In genomic region chr12:121448771-121449315, GRCh38 we compare ENCODE assay signal across 9 cellular contexts.
"Had no signal": no experiment of that assay in that cellular context is flagged by ENCODE, and none has a peak within 500 bp of the region (broad histone marks: within the 10 kb centered on the region; RNA-seq: fewer than 3 reads in every experiment).

No MANE protein-coding gene starts in this region.

- ATAC-seq: activated T-helper 17 cell treated with anti-CD3 and anti-CD28 coated beads, Interleukin-2, amount 50 U/mL, for 72 hours; gastroesophageal sphincter; pancreas had no signal

- H3K9me3 ChIP-seq: gastroesophageal sphincter, pancreas, tibial artery had no signal

- H3K27ac Mint-ChIP-seq: activated T-helper 17 cell treated with anti-CD3 and anti-CD28 coated beads, Interleukin-2, amount 50 U/mL, for 72 hours; T-helper 2 cell treated with Interferon-gamma antibody and Interleukin-4, amounts not matched to agents 5 μg/mL and 100 μg/mL, for 36 hours had no signal

- H3K9me3 Mint-ChIP-seq: activated T-helper 17 cell treated with anti-CD3 and anti-CD28 coated beads, Interleukin-2, amount 50 U/mL, for 72 hours; T-helper 2 cell treated with Interferon-gamma antibody and Interleukin-4, amounts not matched to agents 5 μg/mL and 100 μg/mL, for 36 hours had no signal

- H3K4me3 Mint-ChIP-seq: activated T-helper 17 cell treated with anti-CD3 and anti-CD28 coated beads, Interleukin-2, amount 50 U/mL, for 72 hours; T-helper 2 cell treated with Interferon-gamma antibody and Interleukin-4, amounts not matched to agents 5 μg/mL and 100 μg/mL, for 36 hours had no signal

- H3K4me1 ChIP-seq: pancreas had no signal

- H3K27me3 Mint-ChIP-seq: activated T-helper 17 cell treated with anti-CD3 and anti-CD28 coated beads, Interleukin-2, amount 50 U/mL, for 72 hours had no signal

- H3K27ac ChIP-seq: gastroesophageal sphincter, pancreas, tibial artery had no signal

- DNase-seq: activated naive CD4-positive, alpha-beta T cell treated with Interleukin-2 at 50 U/mL for 16 hours; activated T-cell treated with anti-CD3 and anti-CD28 coated beads for 4 hours; midbrain; pancreas; stimulated activated CD4-positive, alpha-beta T cell treated with anti-CD3 and anti-CD28 coated beads, Interleukin-1b, Interleukin-23, amount 100 ng/mL, for 48 hours; tibial artery had no signal

- H3K27me3 ChIP-seq: gastroesophageal sphincter, pancreas, tibial artery had no signal
